Comparison of ENCODE assay signal across 12 cellular contexts in genomic region chr17:78322858-78323455, GRCh38. TPM values are rescaled to one million over a fixed set of nuclear protein-coding genes. Genes with fewer than 3 reads are reported as not detected.
DNase-seq lines count a peak whose midpoint lies in the region; ATAC-seq and TF ChIP-seq lines count a peak whose summit lies in the region.
"Had no signal": no experiment of that assay in that cellular context is flagged by ENCODE, and none has a peak within 500 bp of the region (broad histone marks: within the 10 kb centered on the region; RNA-seq: fewer than 3 reads in every experiment).

No MANE protein-coding gene starts in this region.

- peak overlapping the region; percentile 67 for H2AFZ ChIP-seq in osteoblast (ENCODE audit: low read length)

- CTCF ChIA-PET in activated naive CD4-positive, alpha-beta T cell treated with anti-CD3 and anti-CD28 coated beads, Interleukin-2, amount 10 ng/mL, durations not matched to agents 7 days and 5 days (lab: Charles Lee), result no interaction called here
- CTCF ChIA-PET in RWPE1 (lab: Yijun Ruan, JAX), result interaction anchor here (0.6 kb wide), 1 partner anchor 14 kb away, joined by 4 read pairs; no protein-coding TSS in a partner anchor

- no peak for DNase-seq in activated naive CD4-positive, alpha-beta T cell treated with anti-CD3 and anti-CD28 coated beads, Interleukin-2, amount 10 ng/mL, durations not matched to agents 7 days and 5 days
- DNase-seq in activated naive CD4-positive, alpha-beta T cell treated with anti-CD3 and anti-CD28 coated beads, Interleukin-2, amount 50 U/mL, for 16 hours, result no peak
- DNase-seq in heart right ventricle, result peak; percentile 80 to 86
- DNase-seq in osteoblast (ENCODE audit: insufficient read length, low spot score, missing footprints), result peak; percentile 90
- no peak for DNase-seq in NCI-H526 (lab: John Stamatoyannopoulos, UW)
- no peak for DNase-seq in RWPE1 (ENCODE audit: low spot score)
- DNase-seq in DMS114 treated with DMSO at 0.1 percent for 48 hours (lab: John Stamatoyannopoulos, UW; ENCODE audit: unreplicated experiment), result no peak
- DNase-seq: glutamatergic neuron; naive thymus-derived CD8-positive, alpha-beta T cell; NCI-H526 treated with DMSO at 0.1 percent for 48 hours had no signal

- no peaks in the 10 kb centered on the region for H3K79me2 ChIP-seq in osteoblast (ENCODE audit: insufficient read depth, low read length)

- peaks cover 17% of the 10 kb centered on the region for H3K4me1 Mint-ChIP-seq in activated naive CD4-positive, alpha-beta T cell treated with anti-CD3 and anti-CD28 coated beads, Interleukin-2, amount 10 ng/mL, durations not matched to agents 7 days and 5 days

- 47 to 61% methylated on average over 16 of the region's 16 CpGs for WGBS in heart right ventricle, 2 donors
- 70% methylated on average over 16 of the region's 16 CpGs for WGBS in urinary bladder

- peaks cover 27% of the 10 kb centered on the region for H3K27me3 Mint-ChIP-seq in activated naive CD4-positive, alpha-beta T cell treated with anti-CD3 and anti-CD28 coated beads, Interleukin-2, amount 10 ng/mL, durations not matched to agents 7 days and 5 days
- H3K27me3 Mint-ChIP-seq: naive thymus-derived CD8-positive, alpha-beta T cell had no signal

- POLR2A ChIA-PET in RWPE1 (lab: Yijun Ruan, JAX; ENCODE audit: low non-redundant PET), result no interaction called here

- H3K4me3 ChIP-seq in heart right ventricle (no peak overlapping the region), osteoblast (ENCODE audit: insufficient read depth, low read length) (no peak overlapping the region), urinary bladder (ENCODE audit: low read depth, low read length) (no peak overlapping the region)
- H3K4me3 ChIP-seq: HAP-1 had no signal

- H3K36me3 ChIP-seq in heart right ventricle, result no peaks in the 10 kb centered on the region
- H3K36me3 ChIP-seq in osteoblast (ENCODE audit: insufficient read depth, low read length), result no peaks in the 10 kb centered on the region
- no peaks in the 10 kb centered on the region for H3K36me3 ChIP-seq in urinary bladder (ENCODE audit: insufficient read depth)
- H3K36me3 ChIP-seq: HAP-1 had no signal

- H3K9me3 Mint-ChIP-seq in activated naive CD4-positive, alpha-beta T cell treated with anti-CD3 and anti-CD28 coated beads, Interleukin-2, amount 10 ng/mL, durations not matched to agents 7 days and 5 days, result no peaks in the 10 kb centered on the region
- H3K9me3 Mint-ChIP-seq: naive thymus-derived CD8-positive, alpha-beta T cell had no signal

- H3K4me3 Mint-ChIP-seq in activated naive CD4-positive, alpha-beta T cell treated with anti-CD3 and anti-CD28 coated beads, Interleukin-2, amount 10 ng/mL, durations not matched to agents 7 days and 5 days, result no peak overlapping the region

- H3K36me3 Mint-ChIP-seq in activated naive CD4-positive, alpha-beta T cell treated with anti-CD3 and anti-CD28 coated beads, Interleukin-2, amount 10 ng/mL, durations not matched to agents 7 days and 5 days, result no peaks in the 10 kb centered on the region
- H3K36me3 Mint-ChIP-seq: naive thymus-derived CD8-positive, alpha-beta T cell had no signal

- no peaks in the 10 kb centered on the region for H4K20me1 ChIP-seq in osteoblast (ENCODE audit: insufficient read depth, low read length)

- H3K27ac ChIP-seq in heart right ventricle (peak overlapping the region; percentile 50 to 96 (median 90)), osteoblast (ENCODE audit: low read depth, low read length) (peak overlapping the region; percentile 93), urinary bladder (ENCODE audit: low read depth) (peak overlapping the region; percentile 87), RWPE1 (no peak overlapping the region)

- intact Hi-C loops in heart right ventricle (cut with DNase I), result loop anchor here in 1 of 10 donors (5.0 kb wide), 1 partner anchor 39 kb away; the partner anchor contains the start of gene SOCS3

- H3K27me3 ChIP-seq in heart right ventricle (no peaks in the 10 kb centered on the region), osteoblast (ENCODE audit: insufficient read depth, low read length) (no peaks in the 10 kb centered on the region)

- H3K4me1 ChIP-seq in heart right ventricle (peaks cover 23 to 47% (median 41%) of the 10 kb centered on the region in 9 donors), osteoblast (ENCODE audit: insufficient read depth, low read length) (peaks cover 32% of the 10 kb centered on the region), urinary bladder (ENCODE audit: insufficient read depth) (no peaks in the 10 kb centered on the region)
- H3K4me1 ChIP-seq: HAP-1 had no signal

- H3K9me3 ChIP-seq in heart right ventricle (no peaks in the 10 kb centered on the region), osteoblast (ENCODE audit: low read depth, low read length) (no peaks in the 10 kb centered on the region)
- H3K9me3 ChIP-seq: HAP-1 had no signal

- TF ChIP-seq CTCF in heart right ventricle (IDR thresholded peaks at IDR 0.05) (no peak), osteoblast (IDR thresholded peaks at IDR 0.05; ENCODE audit: extremely low read depth, low read depth, low read length) (no peak), RWPE1 (conservative IDR thresholded peaks at IDR 0.05; ENCODE audit: low read depth) (no peak)

- no peak overlapping the region for H3K4me2 ChIP-seq in osteoblast (ENCODE audit: insufficient read depth, low read length)

- H3K27ac Mint-ChIP-seq in activated naive CD4-positive, alpha-beta T cell treated with anti-CD3 and anti-CD28 coated beads, Interleukin-2, amount 10 ng/mL, durations not matched to agents 7 days and 5 days, result peak overlapping the region; percentile 19

- peak; percentile 48 to 78 (median 64) for ATAC-seq in heart right ventricle
- ATAC-seq: naive thymus-derived CD8-positive, alpha-beta T cell had no signal

RNA-seq across cellular contexts. Expression of gene SOCS3, which starts 36.9 kb away (rescaled TPM):
- total RNA-seq in heart right ventricle, result 100 to 1,000 TPM in 2 of 10 donors, 10 to 100 TPM in 6, 1 to 10 TPM in 2; 7.7 to 189 (median 17.0) TPM
- 10 to 100 TPM; 13.5 to 30.2 TPM for polyA plus RNA-seq in heart right ventricle
- 78.1 and 95.2 TPM in 2 replicates for total RNA-seq in osteoblast
- total RNA-seq in urinary bladder, result 16.5 TPM
- 152 TPM for polyA plus RNA-seq in urinary bladder

RNA-seq across cellular contexts. Expression of gene PGS1, which starts 55.5 kb away (rescaled TPM):
- total RNA-seq in heart right ventricle (10 to 100 TPM; 14.7 to 28.4 (median 17.1) TPM), osteoblast (34.4 and 39.5 TPM in 2 replicates), urinary bladder (33.7 TPM)
- polyA plus RNA-seq in heart right ventricle (10 to 100 TPM; 18.5 to 18.7 TPM), urinary bladder (44.0 TPM)

Comparison
In these comparisons a context has a peak if more than half of its experiments do, and no peak if none do; other contexts are left out.
1. DNase-seq: peak in heart right ventricle (2 of 2) and osteoblast (single experiment); none in activated naive CD4-positive, alpha-beta T cell treated with anti-CD3 and anti-CD28 coated beads, Interleukin-2, amount 10 ng/mL, durations not matched to agents 7 days and 5 days (single experiment), activated naive CD4-positive, alpha-beta T cell treated with anti-CD3 and anti-CD28 coated beads, Interleukin-2, amount 50 U/mL, for 16 hours (single experiment), NCI-H526 (0 of 2), RWPE1 (single experiment) and DMS114 treated with DMSO at 0.1 percent for 48 hours (single experiment).